25 cellular contexts compared by ENCODE assay signal in genomic region chr10:48272682-48273081, GRCh38. TPM values are rescaled to one million over a fixed set of nuclear protein-coding genes. Genes with fewer than 3 reads are reported as not detected.
"Had no signal": no experiment of that assay in that cellular context is flagged by ENCODE, and none has a peak within 500 bp of the region (broad histone marks: within the 10 kb centered on the region; RNA-seq: fewer than 3 reads in every experiment).

No MANE protein-coding gene starts in this region.

- DNase-seq: Kasumi-1, MM.1S, NCI-H1092 treated with DMSO at 0.1 percent for 48 hours, NCI-H1436, NCI-H187, NCI-H2029, NCI-H2081 treated with DMSO at 0.1 percent for 48 hours, NCI-H2171, NCI-H226, NCI-H510A, NCI-H69, NCI-H774, Right ventricle myocardium superior, RPMI8226, SIG-M5 had no signal

- H3K4me3 ChIP-seq: K562, SJSA1, SK-N-MC had no signal

- FAIRE-seq: HTR-8/SVneo, K562, RCC 7860 had no signal

- H3K9me3 ChIP-seq: SJSA1 had no signal

- H3K27ac ChIP-seq: HL-60, KMS-11, SJSA1, SK-N-MC had no signal

- H3K36me3 ChIP-seq: SJSA1 had no signal

- ATAC-seq: K562 had no signal

RNA-seq across cellular contexts. Expression of gene FRMPD2, which starts 1.8 kb away (rescaled TPM):
- total RNA-seq: M059J; T-helper 1 cell treated with Interleukin-12 subunit alpha and Interleukin-12 subunit beta and Interleukin-4 antibody, amounts not matched to agents 30 ng/mL and 1 ng/mL, for 36 hours had no signal
- polyA plus RNA-seq: IgD-negative memory B cell had no signal
